Comparison of ENCODE assay signal across 8 cellular contexts in the genomic region with DNA sequence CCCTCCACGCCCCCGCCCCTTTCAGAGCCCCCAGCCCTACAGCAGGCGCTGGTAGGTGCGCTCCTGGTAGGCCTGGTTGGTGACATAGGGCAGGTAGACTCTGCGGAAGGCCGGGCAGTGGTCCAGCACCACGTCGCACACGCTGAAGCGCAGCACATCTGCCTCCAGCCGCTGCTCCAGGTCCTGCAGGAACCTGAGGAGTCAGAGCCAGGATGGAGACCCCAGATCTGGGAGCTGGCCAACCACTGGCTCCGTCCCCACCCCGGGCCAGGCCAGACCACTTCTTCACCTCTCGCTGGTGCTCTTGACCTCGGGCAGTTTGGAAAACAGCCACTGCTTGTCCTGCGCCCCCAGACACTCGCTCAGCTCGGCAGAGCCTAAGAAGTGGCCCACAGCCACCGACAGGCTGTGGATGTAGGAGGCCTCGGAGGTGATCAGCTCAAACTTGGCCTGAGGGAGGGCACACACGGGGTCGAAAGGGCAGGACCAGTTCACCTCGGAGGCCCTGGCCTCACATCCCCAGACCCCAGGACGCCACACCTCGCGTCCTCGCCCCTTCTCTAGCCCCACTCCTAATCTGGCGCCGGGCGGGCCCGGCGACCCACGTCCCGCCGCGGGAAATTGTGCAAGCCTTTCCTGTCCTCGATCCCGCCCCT. TPM values are rescaled to one million over a fixed set of nuclear protein-coding genes. Genes with fewer than 3 reads are reported as not detected.
DNase-seq lines count a peak whose midpoint lies in the region; ATAC-seq and TF ChIP-seq lines count a peak whose summit lies in the region.

No MANE protein-coding gene starts in this region.

- DNase-seq in endodermal cell: peak; percentile 53
- no peak for DNase-seq in neuronal stem cell (ENCODE audit: low spot score)
- DNase-seq in medulla oblongata (ENCODE audit: extremely low spot score): no peak
- no peak for DNase-seq in NCI-H2081 (lab: John Stamatoyannopoulos, UW)
- no peak for DNase-seq in cerebellum (ENCODE audit: low spot score)
- DNase-seq in COLO829 (ENCODE audit: low spot score): no peak

- H3K4me2 ChIP-seq in Loucy (ENCODE audit: low read depth, low read length, poor library complexity, severe bottlenecking) (peak overlapping the region; percentile 91), neuronal stem cell (ENCODE audit: insufficient read depth, low read length, poor library complexity, severe bottlenecking) (peak overlapping the region; percentile 59)

- no peak overlapping the region for H4K91ac ChIP-seq in neuronal stem cell (ENCODE audit: low read depth, low read length, poor library complexity)

- H2AK5ac ChIP-seq in neuronal stem cell (ENCODE audit: low read depth, low read length): peak overlapping the region; percentile 99

- H3K23ac ChIP-seq in neuronal stem cell (ENCODE audit: low read depth, low read length, poor library complexity): peak overlapping the region; percentile 21

- H3K14ac ChIP-seq in neuronal stem cell (ENCODE audit: low read length): no peak overlapping the region

- H3K18ac ChIP-seq in neuronal stem cell (ENCODE audit: low read length): peak overlapping the region; percentile 88

- H3K27me3 Mint-ChIP-seq in endodermal cell (ENCODE audit: insufficient read depth): peaks cover 4% of the 10 kb centered on the region

- H3K4me3 ChIP-seq in Loucy (ENCODE audit: low read length, poor library complexity, severe bottlenecking) (peak overlapping the region; percentile 79), endodermal cell (ENCODE audit: low read length) (peak overlapping the region; percentile 75), neuronal stem cell (ENCODE audit: low read length in 2 of 2) (peak overlapping the region; percentile 52 to 71)

- H3K4me1 Mint-ChIP-seq in endodermal cell: peaks cover 4% of the 10 kb centered on the region

- no peak overlapping the region for H3K27ac ChIP-seq in endodermal cell (ENCODE audit: low read depth, low read length)
- no peak overlapping the region for H3K27ac ChIP-seq in neuronal stem cell (replicated peaks; ENCODE audit: low read length)

- peaks cover 7% of the 10 kb centered on the region; the same call in 1 of the 2 replicates for H3K79me2 ChIP-seq in Loucy (ENCODE audit: insufficient read depth, low read length)

- H3K27me3 ChIP-seq in Loucy (ENCODE audit: insufficient read depth, low read length, poor library complexity, severe bottlenecking): no peaks in the 10 kb centered on the region
- peaks cover 6% of the 10 kb centered on the region for H3K27me3 ChIP-seq in endodermal cell (ENCODE audit: control insufficient read depth, insufficient read depth, low read length, poor library complexity, severe bottlenecking)
- peaks cover 0 to under 1% (median 0%) of the 10 kb centered on the region in 3 experiments for H3K27me3 ChIP-seq in neuronal stem cell (ENCODE audit: control insufficient read depth in 3 of 3, insufficient read depth in 3 of 3, low read depth in 1 of 3, low read length in 3 of 3)

- H3K4ac ChIP-seq in neuronal stem cell (ENCODE audit: low read length): peak overlapping the region; percentile 19

- H3K9ac ChIP-seq in Loucy (ENCODE audit: low read depth, low read length, poor library complexity, severe bottlenecking) (peak overlapping the region; percentile 69), endodermal cell (ENCODE audit: extremely low read depth, low read length, poor library complexity, severe bottlenecking) (peak overlapping the region; percentile 41), neuronal stem cell (ENCODE audit: low read depth, low read length, poor library complexity) (peak overlapping the region; percentile 88)

- H2BK120ac ChIP-seq in neuronal stem cell (ENCODE audit: low read depth, low read length): no peak overlapping the region

- WGBS in endodermal cell (ENCODE audit: insufficient coverage in 1 of 2, insufficient read length in 1 of 2), 2 experiments: 45 to 77% methylated on average over 17 to 38 of the region's 38 CpGs
- no CpG with 5 or more reads among the region's 38 CpGs for WGBS in neuronal stem cell (ENCODE audit: extremely low coverage in 2 of 2, insufficient read length in 2 of 2, insufficient replicate concordance in 1 of 2), 2 donors

- H4K8ac ChIP-seq in neuronal stem cell (ENCODE audit: low read depth, low read length): peak overlapping the region; percentile 87

- H3K36me3 ChIP-seq in Loucy (ENCODE audit: insufficient read depth, low read length) (no peaks in the 10 kb centered on the region), endodermal cell (ENCODE audit: control insufficient read depth, insufficient read depth, low read length) (no peaks in the 10 kb centered on the region), neuronal stem cell (replicated peaks in 1 of 2; ENCODE audit: control insufficient read depth in 2 of 2, insufficient read depth in 2 of 2, low read length in 2 of 2) (peaks cover 4% of the 10 kb centered on the region in 2 donors)

- H3K36me3 Mint-ChIP-seq in endodermal cell (ENCODE audit: low read depth): no peaks in the 10 kb centered on the region

- H4K20me1 ChIP-seq in Loucy (ENCODE audit: insufficient read depth, low read length, poor library complexity, severe bottlenecking): no peaks in the 10 kb centered on the region

- peak overlapping the region; percentile 66 for H2BK12ac ChIP-seq in neuronal stem cell (ENCODE audit: low read length)

- H3F3A ChIP-seq in Loucy (ENCODE audit: low read depth): no peaks in the 10 kb centered on the region

- no peaks in the 10 kb centered on the region for H3K9me3 ChIP-seq in Loucy (ENCODE audit: insufficient read depth, low read depth, low read length)
- H3K9me3 ChIP-seq in endodermal cell (ENCODE audit: control insufficient read depth, low read length): no peaks in the 10 kb centered on the region
- H3K9me3 ChIP-seq in neuronal stem cell (replicated peaks in 1 of 2; ENCODE audit: control insufficient read depth in 2 of 2, insufficient read depth in 1 of 2, low read depth in 1 of 2, low read length in 2 of 2): no peaks in the 10 kb centered on the region

- peak overlapping the region; percentile 60; the same call in 1 of the 2 replicates for H2AFZ ChIP-seq in Loucy (ENCODE audit: low read length)
- peak overlapping the region; percentile 92 for H2AFZ ChIP-seq in neuronal stem cell (ENCODE audit: low read length)

- H3K9me2 ChIP-seq in Loucy (replicated peaks; ENCODE audit: low read depth, low read length): no peaks in the 10 kb centered on the region

- TF ChIP-seq CTCF in Loucy (conservative IDR thresholded peaks at IDR 0.05; ENCODE audit: low read length) (no peak), endodermal cell (conservative IDR thresholded peaks at IDR 0.05) (no peak)

- H3K79me1 ChIP-seq in neuronal stem cell (ENCODE audit: low read depth, low read length): no peaks in the 10 kb centered on the region

- H3K9me3 Mint-ChIP-seq in endodermal cell: no peaks in the 10 kb centered on the region

- H3K4me3 Mint-ChIP-seq in endodermal cell: peak overlapping the region; percentile 69

- H2BK5ac ChIP-seq in neuronal stem cell (ENCODE audit: low read length): no peak overlapping the region

- H3K27ac Mint-ChIP-seq in endodermal cell: peak overlapping the region; percentile 48

- ATAC-seq in GM19035 (IDR thresholded peaks at IDR 0.05; ENCODE audit: unreplicated experiment): peak; percentile 7

- H2BK15ac ChIP-seq in neuronal stem cell (ENCODE audit: low read length): peak overlapping the region; percentile 53

- H3K4me1 ChIP-seq in Loucy (ENCODE audit: insufficient read depth, low read length, poor library complexity, severe bottlenecking) (peaks cover 14% of the 10 kb centered on the region), endodermal cell (ENCODE audit: control insufficient read depth, insufficient read depth, low read length) (no peaks in the 10 kb centered on the region), neuronal stem cell (ENCODE audit: control insufficient read depth in 2 of 2, insufficient read depth in 1 of 2, low read depth in 1 of 2, low read length in 2 of 2) (peaks cover 2 to 14% of the 10 kb centered on the region in 2 donors)

RNA-seq across cellular contexts. Expression of gene ARHGEF19, which starts 6.4 kb away (rescaled TPM):
- total RNA-seq in endodermal cell (10 to 100 TPM; 14.8 to 17.5 TPM), cerebellum (0.64 TPM)
- 10.2 TPM for polyA plus RNA-seq in endodermal cell (2013, experiment 1 of 2)
- polyA plus RNA-seq in endodermal cell (2013, experiment 2 of 2): 10.8 TPM
- polyA plus RNA-seq in neuronal stem cell (2013, experiment 1 of 2): 14.7 TPM
- 14.8 TPM for polyA plus RNA-seq in neuronal stem cell (2013, experiment 2 of 2)

RNA-seq across cellular contexts. Expression of gene CPLANE2, which starts 31.0 kb away (rescaled TPM):
- total RNA-seq in endodermal cell: 10 to 100 TPM in 1 of 2 donors, 1 to 10 TPM in 1; 9.6 to 10.3 TPM
- polyA plus RNA-seq in endodermal cell (2013, experiment 1 of 2): 7.5 TPM
- polyA plus RNA-seq in endodermal cell (2013, experiment 2 of 2): 6.0 TPM
- polyA plus RNA-seq in neuronal stem cell (2013, experiment 1 of 2): 4.3 TPM
- 5.2 TPM for polyA plus RNA-seq in neuronal stem cell (2013, experiment 2 of 2)
- total RNA-seq in cerebellum: 10.1 TPM

RNA-seq across cellular contexts. Expression of gene EPHA2, which starts 50.1 kb away (rescaled TPM):
- total RNA-seq in endodermal cell: 10 to 100 TPM; 56.5 to 64.3 TPM
- 56.0 TPM for polyA plus RNA-seq in endodermal cell (2013, experiment 1 of 2)
- polyA plus RNA-seq in endodermal cell (2013, experiment 2 of 2): 56.3 TPM
- 74.6 TPM for polyA plus RNA-seq in neuronal stem cell (2013, experiment 1 of 2)
- 73.7 TPM for polyA plus RNA-seq in neuronal stem cell (2013, experiment 2 of 2)
- 2.3 TPM for total RNA-seq in cerebellum

Comparison
In these comparisons a context has a peak if more than half of its experiments do, and no peak if none do; other contexts are left out.
1. RNA of gene EPHA2, which starts 50.1 kb away (total RNA-seq): 56.5 to 64.3 TPM in endodermal cell; 2.3 TPM in cerebellum (single experiment); every median in the first group is over 10 times any median in the second.
2. Peak in every context shown above with its lines, with median percentiles within 50 percentile points of each other: H3K4me3 ChIP-seq and H3K9ac ChIP-seq.